ENCODE assay signal across 8 cellular contexts in genomic region chr18:37537868-37538525, GRCh38.
DNase-seq lines count a peak whose midpoint lies in the region; ATAC-seq and TF ChIP-seq lines count a peak whose summit lies in the region.

No MANE protein-coding gene starts in this region.

- peak overlapping the region; percentile 20 for H3K9ac ChIP-seq in endocrine pancreas (ENCODE audit: control insufficient read depth, insufficient read depth, low read length)

- H3K27me3 Mint-ChIP-seq in memory B cell, result peaks cover 16% of the 10 kb centered on the region
- peaks cover 45% of the 10 kb centered on the region for H3K27me3 Mint-ChIP-seq in stimulated activated naive CD8-positive, alpha-beta T cell treated with anti-CD3 and anti-CD28 coated beads, Interleukin-15, amount 100 ng/mL, for 72 hours

- DNase-seq in 8988T (peak; percentile 91), NAMALWA (ENCODE audit: low spot score) (peak; percentile 58), memory B cell (ENCODE audit: low spot score in 2 of 2) (peak; percentile 5 to 36)
- DNase-seq in stimulated activated naive CD8-positive, alpha-beta T cell treated with anti-CD3 and anti-CD28 coated beads, Interleukin-15, amount 100 ng/mL, for 72 hours, result peak; percentile 50 to 53

- H3K27ac Mint-ChIP-seq in memory B cell, result no peak overlapping the region
- no peak overlapping the region for H3K27ac Mint-ChIP-seq in stimulated activated naive CD8-positive, alpha-beta T cell treated with anti-CD3 and anti-CD28 coated beads, Interleukin-15, amount 100 ng/mL, for 72 hours

- H3K9me3 Mint-ChIP-seq in memory B cell, result no peaks in the 10 kb centered on the region
- no peaks in the 10 kb centered on the region for H3K9me3 Mint-ChIP-seq in stimulated activated naive CD8-positive, alpha-beta T cell treated with anti-CD3 and anti-CD28 coated beads, Interleukin-15, amount 100 ng/mL, for 72 hours

- H3K9me3 ChIP-seq in endocrine pancreas (ENCODE audit: control insufficient read depth, low read length), result no peaks in the 10 kb centered on the region

- ATAC-seq in HG02759 (IDR thresholded peaks at IDR 0.05; ENCODE audit: unreplicated experiment) (peak; percentile 95), memory B cell (ENCODE audit: low read depth) (no peak)
- peak; percentile 52 for ATAC-seq in stimulated activated naive CD8-positive, alpha-beta T cell treated with anti-CD3 and anti-CD28 coated beads, Interleukin-15, amount 100 ng/mL, for 72 hours

- no peak overlapping the region for H3K4me3 Mint-ChIP-seq in memory B cell
- H3K4me3 Mint-ChIP-seq in stimulated activated naive CD8-positive, alpha-beta T cell treated with anti-CD3 and anti-CD28 coated beads, Interleukin-15, amount 100 ng/mL, for 72 hours, result no peak overlapping the region

- H3K36me3 Mint-ChIP-seq in memory B cell, result no peaks in the 10 kb centered on the region

- H3K27me3 ChIP-seq in endocrine pancreas (ENCODE audit: control insufficient read depth, insufficient read depth, low read length), result no peaks in the 10 kb centered on the region

- H3K36me3 ChIP-seq in endocrine pancreas (ENCODE audit: control insufficient read depth, insufficient read depth, low read length), result no peaks in the 10 kb centered on the region

- no peak overlapping the region for H3K4me3 ChIP-seq in WI38 (ENCODE audit: low read depth, low read length)
- H3K4me3 ChIP-seq in endocrine pancreas (ENCODE audit: control insufficient read depth, insufficient read depth, low read length), result no peak overlapping the region

- TF ChIP-seq CTCF in GM12873 (IDR thresholded peaks at IDR 0.05; ENCODE audit: insufficient read depth, low read depth, low read length, missing control alignments) (peak; percentile 76), WI38 (IDR thresholded peaks at IDR 0.05; ENCODE audit: low read depth, low read length) (peak; percentile 73)

- H3K4me1 ChIP-seq in endocrine pancreas (ENCODE audit: control insufficient read depth, insufficient read depth, low read length), result no peaks in the 10 kb centered on the region

- peaks cover 3% of the 10 kb centered on the region for H3K4me1 Mint-ChIP-seq in memory B cell
- peaks cover 6% of the 10 kb centered on the region for H3K4me1 Mint-ChIP-seq in stimulated activated naive CD8-positive, alpha-beta T cell treated with anti-CD3 and anti-CD28 coated beads, Interleukin-15, amount 100 ng/mL, for 72 hours

Comparison
In these comparisons a context has a peak if more than half of its experiments do, and no peak if none do; other contexts are left out.
1. DNase-seq: peak in every context shown above with its lines; median percentile 91 in 8988T; 58 in NAMALWA; 52 in stimulated activated naive CD8-positive, alpha-beta T cell treated with anti-CD3 and anti-CD28 coated beads, Interleukin-15, amount 100 ng/mL, for 72 hours; 20 in memory B cell.